In the genomic region with DNA sequence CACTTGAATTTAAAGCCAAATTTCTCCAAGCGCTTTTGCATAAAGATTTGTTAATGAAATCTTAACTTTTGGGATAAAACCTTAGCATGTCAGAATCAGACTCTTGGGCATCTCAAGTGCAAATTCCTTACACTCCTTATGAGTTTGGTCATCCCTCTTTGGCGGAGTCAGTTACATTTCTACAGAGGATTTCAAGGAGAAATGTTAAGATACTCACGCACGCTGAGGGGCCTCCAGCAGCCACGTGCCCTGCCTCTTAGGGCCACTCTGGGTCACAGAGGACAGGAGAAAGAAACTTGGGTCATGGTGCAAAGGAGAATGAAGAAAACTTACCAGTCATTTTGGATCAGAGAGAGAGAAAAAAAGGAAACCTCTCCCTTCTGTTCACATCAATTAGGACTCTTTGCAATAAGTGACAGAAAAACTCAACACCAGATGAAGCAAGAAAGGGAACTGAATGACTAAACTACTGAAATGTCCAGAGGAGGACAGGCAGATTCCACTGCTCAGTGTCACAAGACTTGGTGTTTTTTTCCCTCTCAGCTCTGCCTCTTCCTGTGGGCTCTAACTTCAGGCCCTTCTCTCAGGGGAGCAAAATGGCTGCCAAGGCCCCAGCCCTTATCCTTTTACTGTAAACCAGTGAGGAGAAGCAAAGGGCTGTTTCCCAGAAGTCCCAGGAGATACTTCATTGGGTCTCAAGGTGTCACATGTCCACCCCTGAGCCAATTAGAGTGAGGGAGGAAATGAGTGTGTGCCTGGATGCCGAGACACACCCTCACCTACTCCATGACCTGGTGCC, we compare ENCODE assay signal across 15 cellular contexts.
A peak's percentile ranks its signal among the peaks of the same experiment; 100 is the strongest.
DNase-seq lines count a peak whose midpoint lies in the region; ATAC-seq, FAIRE-seq and TF ChIP-seq lines count a peak whose summit lies in the region.
"Had no signal": no experiment of that assay in that cellular context is flagged by ENCODE, and none has a peak within 500 bp of the region (broad histone marks: within the 10 kb centered on the region; RNA-seq: fewer than 3 reads in every experiment).

No MANE protein-coding gene starts in this region.

- peak overlapping the region; percentile 13 for H3K4me2 ChIP-seq in astrocyte (ENCODE audit: low read length)

- POLR2A ChIA-PET in A673 (lab: Charles Lee; ENCODE audit: low non-redundant PET), result no interaction called here

- H3K4me1 ChIP-seq in astrocyte (ENCODE audit: insufficient read depth, low read length), result peaks cover 26% of the 10 kb centered on the region
- H3K4me1 ChIP-seq in left lung, result no peaks in the 10 kb centered on the region
- H3K4me1 ChIP-seq in A673 (ENCODE audit: insufficient read depth, low read length, poor library complexity, severe bottlenecking), result no peaks in the 10 kb centered on the region
- no peaks in the 10 kb centered on the region for H3K4me1 ChIP-seq in kidney (ENCODE audit: control insufficient read depth in 1 of 2, insufficient read depth in 1 of 2, low read depth in 1 of 2, low read length in 2 of 2)
- H3K4me1 ChIP-seq in body of pancreas, result no peaks in the 10 kb centered on the region
- H3K4me1 ChIP-seq: Peyer's patch had no signal

- H3K4me3 ChIP-seq in astrocyte (ENCODE audit: insufficient read depth, low read depth, low read length) (no peak overlapping the region), left lung (no peak overlapping the region), A673 (ENCODE audit: low read depth, low read length, poor library complexity, severe bottlenecking) (no peak overlapping the region), kidney (ENCODE audit: low read length in 2 of 2) (no peak overlapping the region), body of pancreas (no peak overlapping the region)
- H3K4me3 ChIP-seq: Peyer's patch had no signal

- H3K27ac Mint-ChIP-seq in HFFc6, result peak overlapping the region; percentile 99
- peak overlapping the region; percentile 97 for H3K27ac Mint-ChIP-seq in astrocyte (ENCODE audit: unreplicated experiment)
- H3K27ac Mint-ChIP-seq: activated CD4-positive, alpha-beta memory T cell treated with anti-CD3 and anti-CD28 coated beads, Interleukin-2, amount 10 ng/mL, durations not matched to agents 7 days and 5 days; nephron had no signal

- BruUV-seq in A673 (replicated peaks; lab: Mats Ljungman, UMichigan), result no TSS peak

- H3K36me3 ChIP-seq in astrocyte (ENCODE audit: insufficient read depth, low read length) (no peaks in the 10 kb centered on the region), left lung (no peaks in the 10 kb centered on the region), A673 (ENCODE audit: insufficient read depth, low read length, poor library complexity, severe bottlenecking) (no peaks in the 10 kb centered on the region), kidney (ENCODE audit: control insufficient read depth in 1 of 2, insufficient read depth in 2 of 2, low read length in 2 of 2) (no peaks in the 10 kb centered on the region), body of pancreas (replicated peaks in 1 of 2; ENCODE audit: insufficient read depth in 1 of 2, low read depth in 2 of 2) (no peaks in the 10 kb centered on the region)
- H3K36me3 ChIP-seq: Peyer's patch had no signal

- H3K27me3 ChIP-seq in astrocyte (ENCODE audit: insufficient read depth, low read length), result no peaks in the 10 kb centered on the region
- H3K27me3 ChIP-seq in left lung, result no peaks in the 10 kb centered on the region
- no peaks in the 10 kb centered on the region for H3K27me3 ChIP-seq in A673 (replicated peaks; ENCODE audit: insufficient read depth, low read depth, low read length, poor library complexity)
- H3K27me3 ChIP-seq in body of pancreas, result no peaks in the 10 kb centered on the region
- H3K27me3 ChIP-seq: Peyer's patch had no signal

- H3K4me3 Mint-ChIP-seq in HFFc6, result peak overlapping the region; percentile 58
- H3K4me3 Mint-ChIP-seq in astrocyte (ENCODE audit: unreplicated experiment), result peak overlapping the region; percentile 47
- H3K4me3 Mint-ChIP-seq: activated CD4-positive, alpha-beta memory T cell treated with anti-CD3 and anti-CD28 coated beads, Interleukin-2, amount 10 ng/mL, durations not matched to agents 7 days and 5 days; nephron had no signal

- WGBS in body of pancreas, 2 donors, result 88 to 92% methylated on average over 6 of the region's 6 CpGs

- H3K9ac ChIP-seq in astrocyte (ENCODE audit: low read length), result peak overlapping the region; percentile 53
- H3K9ac ChIP-seq in kidney (ENCODE audit: low read length in 2 of 2), result no peak overlapping the region

- TF ChIP-seq CTCF in HFFc6 (IDR thresholded peaks at IDR 0.05), result no peak
- TF ChIP-seq CTCF in astrocyte (IDR thresholded peaks at IDR 0.05; ENCODE audit: insufficient read depth, low read depth, low read length), result no peak
- TF ChIP-seq CTCF in left lung (IDR thresholded peaks at IDR 0.05), result no peak
- TF ChIP-seq CTCF in A673 (conservative IDR thresholded peaks at IDR 0.05; ENCODE audit: low read depth, low read length), result no peak
- TF ChIP-seq CTCF in kidney (IDR thresholded peaks at IDR 0.05; ENCODE audit: borderline replicate concordance, extremely low read depth, insufficient read depth), result no peak
- no peak for TF ChIP-seq CTCF in body of pancreas (IDR thresholded peaks at IDR 0.05)

- H3K36me3 Mint-ChIP-seq in HFFc6 (ENCODE audit: low read depth) (peaks cover 5% of the 10 kb centered on the region; the same call in 1 of the 2 replicates), astrocyte (ENCODE audit: low read depth, unreplicated experiment) (peaks cover 9% of the 10 kb centered on the region)

- FAIRE-seq in astrocyte (lab: Jason Lieb, UNC) (no peak), kidney (lab: Jason Lieb, UNC) (no peak)

- intact Hi-C loops in left lung (cut with DNase I) (no loop called here), A673 (cut with micrococcal nuclease; ENCODE audit: unreplicated experiment) (no loop called here), kidney (cut with DNase I) (no loop called here), body of pancreas (cut with DNase I) (no loop called here)

- ATAC-seq in left lung (peak; percentile 69), GM21423 (IDR thresholded peaks at IDR 0.05; ENCODE audit: unreplicated experiment) (no peak), body of pancreas (no peak)

- H3K27ac ChIP-seq in astrocyte (ENCODE audit: low read depth, low read length) (peak overlapping the region; percentile 80), left lung (no peak overlapping the region), A673 (ENCODE audit: low read depth, low read length, poor library complexity, severe bottlenecking) (no peak overlapping the region), kidney (ENCODE audit: low read depth in 2 of 2, low read length in 2 of 2) (no peak overlapping the region), body of pancreas (no peak overlapping the region)

- H3K79me2 ChIP-seq in astrocyte (ENCODE audit: insufficient read depth, low read length), result no peaks in the 10 kb centered on the region

- H3K9me3 Mint-ChIP-seq in HFFc6 (no peaks in the 10 kb centered on the region), astrocyte (ENCODE audit: unreplicated experiment) (peaks cover 8% of the 10 kb centered on the region)
- H3K9me3 Mint-ChIP-seq: activated CD4-positive, alpha-beta memory T cell treated with anti-CD3 and anti-CD28 coated beads, Interleukin-2, amount 10 ng/mL, durations not matched to agents 7 days and 5 days; nephron had no signal

- DNase-seq in 8988T (peak; percentile 18), HFFc6 (peak; percentile 53), astrocyte (ENCODE audit: low read depth) (peak; percentile 88), left lung (no peak), A673 (ENCODE audit: low spot score) (no peak), kidney (no peak), body of pancreas (no peak)
- DNase-seq: activated CD4-positive, alpha-beta memory T cell treated with anti-CD3 and anti-CD28 coated beads, Interleukin-2, amount 10 ng/mL, durations not matched to agents 7 days and 5 days; activated gamma-delta T cell; erythroblast; islet precursor cell; NCI-H2227 treated with DMSO at 0.1 percent for 48 hours; Peyer's patch had no signal

- H3K9me3 ChIP-seq in astrocyte (ENCODE audit: insufficient read depth, low read depth, low read length) (no peaks in the 10 kb centered on the region), left lung (no peaks in the 10 kb centered on the region), A673 (ENCODE audit: low read depth, low read length, poor library complexity, severe bottlenecking) (no peaks in the 10 kb centered on the region), kidney (ENCODE audit: control insufficient read depth in 1 of 2, low read length in 2 of 2) (no peaks in the 10 kb centered on the region), body of pancreas (no peaks in the 10 kb centered on the region)
- H3K9me3 ChIP-seq: Peyer's patch had no signal

- CTCF ChIA-PET in A673 (lab: Charles Lee), result no interaction called here

- H4K20me1 ChIP-seq in astrocyte (ENCODE audit: insufficient read depth, low read length), result no peaks in the 10 kb centered on the region

- H2AFZ ChIP-seq in astrocyte (ENCODE audit: low read depth, low read length), result peak overlapping the region; percentile 35

- H3K27me3 Mint-ChIP-seq in HFFc6 (ENCODE audit: insufficient read depth) (no peaks in the 10 kb centered on the region; the same call in none of the 2 replicates), astrocyte (ENCODE audit: low read depth, unreplicated experiment) (no peaks in the 10 kb centered on the region)

- no peak for TF ChIP-seq POLR2A in body of pancreas (IDR thresholded peaks at IDR 0.05)

- H3K4me1 Mint-ChIP-seq in HFFc6 (ENCODE audit: low read depth) (peaks cover 76% of the 10 kb centered on the region), astrocyte (ENCODE audit: low read depth, unreplicated experiment) (peaks cover 42% of the 10 kb centered on the region)
- H3K4me1 Mint-ChIP-seq: activated CD4-positive, alpha-beta memory T cell treated with anti-CD3 and anti-CD28 coated beads, Interleukin-2, amount 10 ng/mL, durations not matched to agents 7 days and 5 days had no signal

Comparison
In these comparisons a context has a peak if more than half of its experiments do, and no peak if none do; other contexts are left out.
1. DNase-seq: peak in 8988T (single experiment), HFFc6 (single experiment) and astrocyte (single experiment); none in left lung (0 of 2), A673 (single experiment), kidney (single experiment) and body of pancreas (0 of 4).